In the genomic region with DNA sequence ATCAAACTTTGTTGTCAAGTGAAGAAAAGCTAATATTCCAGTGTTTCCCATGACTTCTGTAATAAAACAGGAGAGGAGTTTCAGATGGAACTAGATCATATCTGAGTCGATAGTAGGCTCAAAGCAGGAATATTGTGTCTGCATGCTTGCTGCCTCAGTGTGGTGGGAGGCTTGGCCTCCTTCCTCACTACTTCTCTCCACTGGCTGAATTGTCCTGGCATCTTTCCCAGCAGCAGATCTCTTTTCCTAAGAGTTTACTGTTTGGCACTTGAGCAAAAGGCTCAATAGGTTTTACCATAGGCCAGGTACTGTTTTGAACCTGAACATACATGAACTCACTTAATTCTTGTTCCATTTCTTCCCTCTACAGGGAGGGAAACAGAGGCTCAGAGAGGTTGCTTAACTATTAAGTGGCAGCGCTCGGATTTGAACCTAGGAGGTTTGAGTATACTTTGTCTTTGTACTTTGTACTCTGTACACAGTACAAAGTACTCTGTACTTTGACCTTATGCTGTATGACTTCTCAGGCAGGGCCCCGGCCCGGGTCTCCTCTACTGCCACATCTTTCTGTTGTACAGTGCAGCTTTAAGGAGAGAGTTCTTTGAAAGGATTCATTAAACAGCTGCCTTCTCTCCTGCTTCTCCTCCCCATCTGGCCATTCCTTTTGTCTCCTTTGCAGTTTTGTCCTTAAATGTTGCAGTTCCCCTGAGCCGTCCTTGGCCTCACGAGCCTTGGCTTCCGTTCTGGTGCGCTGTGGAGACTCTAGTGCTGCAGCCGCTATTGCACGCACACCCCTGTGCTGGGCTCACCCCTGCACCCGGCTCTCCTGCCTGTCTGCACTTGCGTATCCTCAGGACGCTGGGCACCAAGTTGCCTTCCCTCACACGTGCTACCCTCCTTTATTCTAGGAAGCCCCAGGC, we compare ENCODE assay signal across 10 cellular contexts. TPM values are rescaled to one million over a fixed set of nuclear protein-coding genes. Genes with fewer than 3 reads are reported as not detected.
DNase-seq lines count a peak whose midpoint lies in the region; ATAC-seq and TF ChIP-seq lines count a peak whose summit lies in the region.
"Had no signal": no experiment of that assay in that cellular context is flagged by ENCODE, and none has a peak within 500 bp of the region (broad histone marks: within the 10 kb centered on the region; RNA-seq: fewer than 3 reads in every experiment).

No MANE protein-coding gene starts in this region.

- H3K9ac ChIP-seq in fibroblast of lung (ENCODE audit: insufficient read depth, low read length), result no peak overlapping the region

- peaks cover 7% of the 10 kb centered on the region for H3K4me1 ChIP-seq in fibroblast of lung (ENCODE audit: control insufficient read depth, extremely low read depth, insufficient read depth, low read length)

- H3K4me2 ChIP-seq in fibroblast of lung (ENCODE audit: extremely low read depth, insufficient read depth, low read length), result peak overlapping the region; percentile 71

- no peak overlapping the region for H3K27ac ChIP-seq in fibroblast of lung (ENCODE audit: insufficient read depth, low read length)

- TF ChIP-seq CTCF in fibroblast of lung (conservative IDR thresholded peaks at IDR 0.05 in 1 of 2, IDR thresholded peaks at IDR 0.05 in 1 of 2; ENCODE audit: low read depth in 1 of 2, low read length in 2 of 2), result no peak

- H3K9me3 ChIP-seq in fibroblast of lung (ENCODE audit: control insufficient read depth, insufficient read depth, low read depth, low read length), result no peaks in the 10 kb centered on the region

- H3K79me2 ChIP-seq in fibroblast of lung (ENCODE audit: control insufficient read depth, insufficient read depth, low read length), result no peaks in the 10 kb centered on the region

- ATAC-seq in GM19463 (IDR thresholded peaks at IDR 0.05; ENCODE audit: unreplicated experiment) (no peak), GM19328 (IDR thresholded peaks at IDR 0.05; ENCODE audit: unreplicated experiment) (no peak)

- H3K4me3 ChIP-seq in fibroblast of lung (replicated peaks in 1 of 4; ENCODE audit: control extremely low read depth in 1 of 4, insufficient read depth in 1 of 4, low read depth in 3 of 4, low read length in 4 of 4), result no peak overlapping the region

- peak overlapping the region; percentile 51 for H2AFZ ChIP-seq in fibroblast of lung (ENCODE audit: low read length)

- H3K36me3 ChIP-seq in fibroblast of lung (ENCODE audit: control insufficient read depth, insufficient read depth, low read length), result no peaks in the 10 kb centered on the region

- no peaks in the 10 kb centered on the region for H4K20me1 ChIP-seq in fibroblast of lung (ENCODE audit: control insufficient read depth, extremely low read depth, insufficient read depth, low read length)

- no peaks in the 10 kb centered on the region for H3K27me3 ChIP-seq in fibroblast of lung (ENCODE audit: control insufficient read depth, insufficient read depth, low read length)

- DNase-seq in EH (ENCODE audit: low read depth), result peak; percentile 71
- DNase-seq in NCI-H524 (lab: John Stamatoyannopoulos, UW), result peak; percentile 85 to 89
- DNase-seq in fibroblast of lung (ENCODE audit: low read depth in 2 of 2), result peak; percentile 58 to 76
- peak; percentile 39 for DNase-seq in occipital lobe (lab: John Stamatoyannopoulos, UW)
- DNase-seq in T1000 (lab: John Stamatoyannopoulos, UW), result no peak
- no peak for DNase-seq in RKO (ENCODE audit: low spot score)
- DNase-seq: dermis blood vessel endothelial cell, kidney had no signal

RNA-seq across cellular contexts. Expression of a gene that starts 8.1 kb away (rescaled TPM):
- total RNA-seq in fibroblast of lung, result 6.7 and 7.8 TPM in 2 replicates
- polyA plus RNA-seq in fibroblast of lung, result 4.3 and 4.4 TPM in 2 replicates
- polyA plus RNA-seq in fibroblast of lung (2012), result 4.0 and 4.5 TPM in 2 replicates
- 0.27 and 2.8 TPM in 2 replicates for polyA minus RNA-seq in fibroblast of lung (ENCODE audit: low replicate concordance)
- 12.0 TPM for total RNA-seq in occipital lobe

RNA-seq across cellular contexts. Expression of a gene that starts 46.2 kb away (rescaled TPM):
- 40.6 and 43.1 TPM in 2 replicates for total RNA-seq in fibroblast of lung
- polyA plus RNA-seq in fibroblast of lung, result 34.4 and 59.1 TPM in 2 replicates
- 31.3 and 61.5 TPM in 2 replicates for polyA plus RNA-seq in fibroblast of lung (2012)
- 2.2 and 2.3 TPM in 2 replicates for polyA minus RNA-seq in fibroblast of lung (ENCODE audit: low replicate concordance)
- 95.0 TPM for total RNA-seq in occipital lobe

Comparison
In these comparisons a context has a peak if more than half of its experiments do, and no peak if none do; other contexts are left out.
1. DNase-seq: peak in EH (single experiment), NCI-H524 (2 of 2), fibroblast of lung (2 of 2) and occipital lobe (single experiment); none in T1000 (single experiment) and RKO (single experiment).